In the genomic region with DNA sequence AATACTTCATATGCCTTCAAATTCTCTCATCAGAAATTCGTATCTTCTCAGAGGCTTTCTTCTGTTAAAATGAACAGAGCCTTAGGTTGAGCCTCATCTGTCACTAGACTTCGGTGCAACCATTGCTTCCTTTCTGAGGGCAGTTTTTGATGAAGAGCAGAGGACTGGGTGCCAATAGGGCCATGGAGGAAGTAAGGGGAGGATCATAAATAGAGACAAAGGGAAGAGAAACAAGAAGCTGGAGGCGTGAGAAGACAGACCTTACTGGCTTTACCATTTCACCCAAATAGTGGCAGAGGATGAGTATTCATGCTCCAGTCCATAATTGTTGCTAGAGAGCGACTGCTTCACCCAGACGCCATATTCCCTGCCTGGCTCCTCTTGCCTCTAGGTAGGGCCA, we compare ENCODE assay signal across 27 cellular contexts.
"Had no signal": no experiment of that assay in that cellular context is flagged by ENCODE, and none has a peak within 500 bp of the region (broad histone marks: within the 10 kb centered on the region; RNA-seq: fewer than 3 reads in every experiment).

No MANE protein-coding gene starts in this region.

- H3K4me1 ChIP-seq: Peyer's patch had no signal

- H3K27me3 ChIP-seq: Peyer's patch had no signal

- H3K9me3 ChIP-seq: Peyer's patch had no signal

- DNase-seq: activated B cell treated with CpG ODN at 0.5 μM for 24 hours; activated CD4-positive, alpha-beta memory T cell treated with anti-CD3 and anti-CD28 coated beads, Interleukin-2, amount 10 ng/mL, durations not matched to agents 7 days and 5 days; activated CD4-positive, alpha-beta T cell treated with anti-CD3 and anti-CD28 coated beads for 1 hour; activated CD4-positive, alpha-beta T cell treated with anti-CD3 and anti-CD28 coated beads, Interleukin-2, amount 10 ng/mL, durations not matched to agents 7 days and 5 days; activated gamma-delta T cell; activated naive CD4-positive, alpha-beta T cell treated with anti-CD3 and anti-CD28 coated beads for 36 hours; activated naive CD8-positive, alpha-beta T cell treated with anti-CD3 and anti-CD28 coated beads for 36 hours; activated T-cell treated with anti-CD3 and anti-CD28 coated beads for 4 hours; activated T-cell treated with anti-CD3 and anti-CD28 coated beads, Interleukin-2, amount 50 U/mL, for 48 hours; brain microvascular endothelial cell; KBM-7; NCI-H1105; NCI-H1436; NCI-H1694 treated with DMSO at 0.1 percent for 48 hours; NCI-H2029 treated with DMSO at 0.1 percent for 48 hours; NCI-H345; NCI-H510A; NCI-H69; NK-92 treated with Interleukin-12 subunit alpha and Interleukin-12 subunit beta, amount 100 ng/mL, for 24 hours; OCI-M1; Peyer's patch; Right ventricle myocardium superior; T-helper 17 cell; T-helper 9 cell had no signal

- H3K4me3 ChIP-seq: cardiac muscle cell, Peyer's patch had no signal

- ATAC-seq: activated T-helper 17 cell treated with anti-CD3 and anti-CD28 coated beads, Interleukin-2, amount 50 U/mL, for 72 hours; T-helper 17 cell had no signal

- H3K36me3 ChIP-seq: brain microvascular endothelial cell, cardiac muscle cell, Peyer's patch had no signal

- H3K27ac ChIP-seq: brain microvascular endothelial cell, cardiac muscle cell, Peyer's patch, RWPE1 had no signal
